Comparison of ENCODE assay signal across 8 cellular contexts in the genomic region with DNA sequence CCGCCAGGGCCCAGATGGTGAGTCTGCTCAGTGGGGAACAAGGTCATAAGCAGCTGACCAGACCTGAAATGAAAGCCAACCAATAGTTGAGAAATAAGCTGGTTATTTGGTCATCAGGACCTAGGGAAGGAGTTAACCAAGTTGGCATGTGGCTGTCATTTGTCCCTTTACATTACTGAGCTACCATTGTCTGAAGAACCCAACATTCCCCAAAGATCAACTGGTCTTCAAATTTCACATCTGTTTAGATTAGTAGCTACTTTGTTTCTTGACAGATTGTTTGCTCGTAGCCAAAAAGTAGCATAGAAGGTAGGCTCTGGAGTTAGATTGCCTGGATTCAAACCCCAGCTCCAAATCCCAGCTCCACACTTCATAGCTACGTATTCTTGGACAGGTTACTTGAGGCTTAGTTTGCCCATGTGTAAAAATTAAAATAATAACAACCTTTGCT. TPM values are rescaled to one million over a fixed set of nuclear protein-coding genes. Genes with fewer than 3 reads are reported as not detected.
A peak's percentile ranks its signal among the peaks of the same experiment; 100 is the strongest.
DNase-seq lines count a peak whose midpoint lies in the region; ATAC-seq and TF ChIP-seq lines count a peak whose summit lies in the region.

No MANE protein-coding gene starts in this region.

- H3K9me3 ChIP-seq in skeletal muscle tissue (ENCODE audit: control insufficient read depth in 3 of 3, low read length in 3 of 3), result no peaks in the 10 kb centered on the region

- DNase-seq in HFF-Myc (ENCODE audit: extremely low read depth, low read depth) (no peak), WTC11 (ENCODE audit: low spot score) (no peak), fibroblast of villous mesenchyme (ENCODE audit: low read depth) (peak; percentile 33), COR-L47 (lab: John Stamatoyannopoulos, UW) (no peak)

- ATAC-seq in WTC11 (no peak), GM18870 (IDR thresholded peaks at IDR 0.05; ENCODE audit: unreplicated experiment) (no peak), GM18868 (IDR thresholded peaks at IDR 0.05; ENCODE audit: unreplicated experiment) (no peak), GM19324 (IDR thresholded peaks at IDR 0.05; ENCODE audit: low FRiP score, unreplicated experiment) (no peak)

- H3K27me3 ChIP-seq in skeletal muscle tissue (ENCODE audit: control insufficient read depth in 3 of 3, insufficient read depth in 3 of 3, low read length in 3 of 3), result no peaks in the 10 kb centered on the region

- H3K9me3 Mint-ChIP-seq in WTC11, result no peaks in the 10 kb centered on the region

- TF ChIP-seq CTCF in HFF-Myc (IDR thresholded peaks at IDR 0.05; ENCODE audit: low read depth, low read length, missing control alignments) (no peak), WTC11 (IDR thresholded peaks at IDR 0.05) (no peak), fibroblast of villous mesenchyme (IDR thresholded peaks at IDR 0.05; ENCODE audit: insufficient read depth, low read depth, low read length) (no peak)

- H3K4me3 ChIP-seq in HFF-Myc (replicated peaks; ENCODE audit: low read depth, low read length) (peak overlapping the region; percentile 43), fibroblast of villous mesenchyme (ENCODE audit: low read depth, low read length) (peak overlapping the region; percentile 64), skeletal muscle tissue (ENCODE audit: low read length in 3 of 3) (peak overlapping the region; percentile 58 to 82 (median 72))

- peak overlapping the region; percentile 82 for H3K4me3 Mint-ChIP-seq in WTC11

- POLR2A ChIA-PET in WTC11 (lab: Charles Lee), result no interaction called here

- H3K36me3 ChIP-seq in skeletal muscle tissue (ENCODE audit: control insufficient read depth in 3 of 3, insufficient read depth in 3 of 3, low read length in 3 of 3), result peaks cover 3 to 24% (median 21%) of the 10 kb centered on the region in 3 donors

- peaks cover 19% of the 10 kb centered on the region for H3K36me3 Mint-ChIP-seq in WTC11

- H3K9ac ChIP-seq in skeletal muscle tissue (ENCODE audit: low read depth in 1 of 3, low read length in 3 of 3), result peak overlapping the region; percentile 69 to 83 (median 77)

- H3K4me1 Mint-ChIP-seq in WTC11, result peaks cover 17% of the 10 kb centered on the region

- H3K27ac Mint-ChIP-seq in WTC11, result no peak overlapping the region

- H3K27ac ChIP-seq in skeletal muscle tissue (ENCODE audit: low read depth, low read length), result peak overlapping the region; percentile 87

- CTCF ChIA-PET in WTC11 (lab: Charles Lee), result interaction anchor here (7.2 kb wide), 1 partner anchor 49 kb away, joined by 319 read pairs; a partner anchor contains a TSS

- no peaks in the 10 kb centered on the region for H3K27me3 Mint-ChIP-seq in WTC11 (ENCODE audit: low read depth)

- H3K4me1 ChIP-seq in skeletal muscle tissue (ENCODE audit: control insufficient read depth in 3 of 3, insufficient read depth in 3 of 3, low read length in 3 of 3), result peaks cover 15 to 30% (median 26%) of the 10 kb centered on the region in 3 donors

TF ChIP-seq in WTC11, 78 proteins besides CTCF, POLR2A, EP300 and RAD21:
- no peak for TF ChIP-seq ZNF232 (CRISPR knock-in tag; IDR thresholded peaks at IDR 0.05)
- 0 out of 2 replicates have a peak, but pooled peaks have one; percentile 4 for TF ChIP-seq ATF1 (CRISPR knock-in tag; IDR thresholded peaks at IDR 0.05)

RNA-seq across cellular contexts. Expression of a gene that starts 1.0 kb away (rescaled TPM):
- total RNA-seq in WTC11 (2021) (14.9 to 19.5 TPM (median 17.1 TPM) in 3 replicates), fibroblast of villous mesenchyme (12.5 and 20.3 TPM in 2 replicates), skeletal muscle tissue (20.4 TPM)

RNA-seq across cellular contexts. Expression of a gene that starts 2.0 kb away (rescaled TPM):
- total RNA-seq in WTC11 (2021), result 2.7 to 4.1 TPM (median 4.0 TPM) in 3 replicates
- 1.3 and 3.0 TPM in 2 replicates for total RNA-seq in fibroblast of villous mesenchyme
- total RNA-seq in skeletal muscle tissue, result 1.0 TPM

RNA-seq across cellular contexts. Expression of a gene that starts 6.6 kb away (rescaled TPM):
- total RNA-seq in WTC11 (2021) (704 to 738 TPM (median 712 TPM) in 3 replicates), fibroblast of villous mesenchyme (407 and 463 TPM in 2 replicates), skeletal muscle tissue (436 TPM)

RNA-seq across cellular contexts. Expression of a gene that starts 19.7 kb away (rescaled TPM):
- total RNA-seq in WTC11 (2021), result not detected in 3 replicates
- not detected in 2 replicates for total RNA-seq in fibroblast of villous mesenchyme
- total RNA-seq in skeletal muscle tissue, result not detected

RNA-seq across cellular contexts. Expression of a gene that starts 23.6 kb away (rescaled TPM):
- total RNA-seq in WTC11 (2021) (0.46 to 1.2 TPM (median 0.87 TPM) in 3 replicates), fibroblast of villous mesenchyme (not detected in 2 replicates), skeletal muscle tissue (not detected)
